7 cellular contexts compared by ENCODE assay signal in genomic region chr3:191328383-191328962, GRCh38. TPM values are rescaled to one million over a fixed set of nuclear protein-coding genes. Genes with fewer than 3 reads are reported as not detected.
DNase-seq lines count a peak whose midpoint lies in the region; ATAC-seq and TF ChIP-seq lines count a peak whose summit lies in the region.

No MANE protein-coding gene starts in this region.

- peaks cover 24% of the 10 kb centered on the region for H3K4me1 ChIP-seq in GM23338 (ENCODE audit: insufficient read depth)

- H3K9me2 ChIP-seq in GM23338 (ENCODE audit: insufficient read depth) (no peaks in the 10 kb centered on the region), SU-DHL-6 (replicated peaks; ENCODE audit: insufficient read depth, low read length) (no peaks in the 10 kb centered on the region)

- peak overlapping the region; percentile 68 for H3K4me3 Mint-ChIP-seq in GM23338

- H3K4me2 ChIP-seq in GM23338 (peak overlapping the region; percentile 86), SU-DHL-6 (ENCODE audit: low read depth, low read length, poor library complexity, severe bottlenecking) (peak overlapping the region; percentile 61)

- no peak for DNase-seq in GM23338 (ENCODE audit: low spot score)
- no peak for DNase-seq in fibroblast of the aortic adventitia (ENCODE audit: low read depth)
- peak; percentile 15 for DNase-seq in putamen (ENCODE audit: low spot score)
- DNase-seq in activated effector memory CD4-positive, alpha-beta T cell treated with anti-CD3 and anti-CD28 coated beads, Interleukin-2, amount 50 U/mL, for 16 hours = no peak

- H3K4me1 Mint-ChIP-seq in GM23338 = peaks cover 31% of the 10 kb centered on the region

- ATAC-seq in GM23338 (no peak), GM19023 (IDR thresholded peaks at IDR 0.05; ENCODE audit: unreplicated experiment) (no peak), HG02870 (IDR thresholded peaks at IDR 0.05; ENCODE audit: unreplicated experiment) (no peak)

- no peaks in the 10 kb centered on the region for H3K36me3 ChIP-seq in GM23338 (ENCODE audit: insufficient read depth)
- no peaks in the 10 kb centered on the region for H3K36me3 ChIP-seq in SU-DHL-6 (ENCODE audit: low read length)

- H3K79me2 ChIP-seq in GM23338 (replicated peaks; ENCODE audit: insufficient read depth) = peaks cover 29% of the 10 kb centered on the region
- no peaks in the 10 kb centered on the region for H3K79me2 ChIP-seq in SU-DHL-6 (ENCODE audit: insufficient read depth, low read length)

- H3K4me3 ChIP-seq in GM23338 = peak overlapping the region; percentile 83
- peak overlapping the region; percentile 66 for H3K4me3 ChIP-seq in SU-DHL-6 (ENCODE audit: insufficient read depth, low read length, poor library complexity, severe bottlenecking)
- peak overlapping the region; percentile 80 for H3K4me3 ChIP-seq in fibroblast of the aortic adventitia (ENCODE audit: low read depth, low read length)

- H3K27ac ChIP-seq in GM23338 (ENCODE audit: low read depth) (no peak overlapping the region), SU-DHL-6 (ENCODE audit: low read depth, low read length) (no peak overlapping the region)

- H4K20me1 ChIP-seq in GM23338 (replicated peaks; ENCODE audit: insufficient read depth) = no peaks in the 10 kb centered on the region
- no peaks in the 10 kb centered on the region for H4K20me1 ChIP-seq in SU-DHL-6 (ENCODE audit: low read depth, low read length)

- H3K27me3 Mint-ChIP-seq in GM23338 (ENCODE audit: insufficient read depth, low read depth, poor library complexity) = peaks cover 9% of the 10 kb centered on the region

- TF ChIP-seq CTCF in GM23338 (conservative IDR thresholded peaks at IDR 0.05; ENCODE audit: low read depth in 2 of 2) (no peak), SU-DHL-6 (IDR thresholded peaks at IDR 0.05; ENCODE audit: insufficient read depth, low read length, poor library complexity, severe bottlenecking) (no peak), fibroblast of the aortic adventitia (IDR thresholded peaks at IDR 0.05; ENCODE audit: insufficient read depth, low read length) (no peak)

- no peaks in the 10 kb centered on the region for H3K9me3 ChIP-seq in SU-DHL-6 (ENCODE audit: insufficient read depth, low read length)

- H3K9me3 Mint-ChIP-seq in GM23338 = no peaks in the 10 kb centered on the region

- no peak overlapping the region for H3K27ac Mint-ChIP-seq in GM23338

- peaks cover 40% of the 10 kb centered on the region for H3K27me3 ChIP-seq in GM23338 (ENCODE audit: insufficient read depth)
- H3K27me3 ChIP-seq in SU-DHL-6 (ENCODE audit: low read length) = no peaks in the 10 kb centered on the region

- peaks cover 4% of the 10 kb centered on the region; the same call in 1 of the 2 replicates for H3F3A ChIP-seq in GM23338 (replicated peaks; ENCODE audit: low read depth)
- peaks cover 4% of the 10 kb centered on the region; the same call in 1 of the 2 replicates for H3F3A ChIP-seq in SU-DHL-6 (ENCODE audit: insufficient read depth)

- H2AFZ ChIP-seq in GM23338 = peak overlapping the region; percentile 95
- H2AFZ ChIP-seq in SU-DHL-6 (ENCODE audit: low read depth, low read length, severe bottlenecking) = peak overlapping the region; percentile 97

- peak overlapping the region; percentile 79 for H3K9ac ChIP-seq in SU-DHL-6 (ENCODE audit: low read length)

- H3K36me3 Mint-ChIP-seq in GM23338 (ENCODE audit: low read depth) = no peaks in the 10 kb centered on the region

TF ChIP-seq in GM23338, 12 proteins besides CTCF, POLR2A, EP300 and RAD21 (continues in another document):
- TF ChIP-seq STAT1 (IDR thresholded peaks at IDR 0.05; ENCODE audit: unreplicated experiment) (no peak), EZH2phosphoT487 (IDR thresholded peaks at IDR 0.05; ENCODE audit: unreplicated experiment) (no peak), EZH2 (IDR thresholded peaks at IDR 0.05; ENCODE audit: low read depth, unreplicated experiment) (no peak), ZNF462 (CRISPR knock-in tag; IDR thresholded peaks at IDR 0.05) (no peak), NANOG (IDR thresholded peaks at IDR 0.05; ENCODE audit: borderline replicate concordance) (no peak), CREB1 (CRISPR knock-in tag; IDR thresholded peaks at IDR 0.05; ENCODE audit: low read depth) (no peak), ZNF114 (CRISPR knock-in tag; IDR thresholded peaks at IDR 0.05) (no peak), ETS1 (IDR thresholded peaks at IDR 0.05) (no peak), POLR2AphosphoS5 (IDR thresholded peaks at IDR 0.05; ENCODE audit: low read depth) (no peak), ZNF331 (CRISPR knock-in tag; IDR thresholded peaks at IDR 0.05; ENCODE audit: low read depth) (no peak)

RNA-seq across cellular contexts. Expression of gene CCDC50, which starts 0.7 kb away (rescaled TPM):
- total RNA-seq in GM23338 (2014; rRNA removed; shearing (Covaris generic)) = 25.4 and 28.3 TPM in 2 replicates
- polyA plus RNA-seq in GM23338 (2016; fragmentation: Nextera tagmentation; extraction: Ambion mirVana) = 20.7 and 22.4 TPM in 2 replicates
- total RNA-seq in fibroblast of the aortic adventitia (ENCODE audit: low replicate concordance) = 84.6 and 199 TPM in 2 replicates

RNA-seq across cellular contexts. Expression of gene UTS2B, which starts 1.9 kb away (rescaled TPM):
- total RNA-seq in GM23338 (2014; rRNA removed; shearing (Covaris generic)) = not detected in 2 replicates
- polyA plus RNA-seq in GM23338 (2016; fragmentation: Nextera tagmentation; extraction: Ambion mirVana) = 0.21 TPM in 1 of 2 replicates, not detected in the other
- 1.3 TPM in 1 of 2 replicates, not detected in the other for total RNA-seq in fibroblast of the aortic adventitia (ENCODE audit: low replicate concordance)
